In the genomic region with DNA sequence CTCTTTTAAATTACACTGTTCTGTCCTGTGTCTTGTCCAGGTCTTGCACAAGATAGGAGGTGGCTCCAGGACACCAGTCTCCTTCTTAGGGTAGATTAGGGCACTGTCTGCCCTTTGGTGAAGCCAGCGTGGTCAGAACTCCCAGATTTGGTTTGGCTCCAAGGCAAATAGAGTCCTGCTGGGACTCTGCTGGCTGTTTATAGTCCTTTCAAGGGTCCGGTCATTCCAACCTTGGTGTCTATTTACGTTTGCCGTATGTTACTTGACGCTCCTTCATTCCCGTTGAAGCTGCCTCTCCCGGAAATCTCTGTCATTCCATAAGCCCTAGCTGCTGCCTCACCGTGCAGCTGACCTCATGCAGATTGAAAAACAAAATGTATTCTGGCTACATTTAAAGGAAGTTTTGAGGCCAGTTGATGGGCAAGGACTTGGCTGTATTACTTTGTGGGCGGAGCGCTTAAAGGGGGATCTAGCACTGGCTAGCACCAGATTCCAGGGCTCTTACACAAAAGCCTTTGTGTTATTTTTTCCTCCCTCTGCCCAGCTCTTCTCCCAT, we compare ENCODE assay signal across 8 cellular contexts.
DNase-seq lines count a peak whose midpoint lies in the region; ATAC-seq and TF ChIP-seq lines count a peak whose summit lies in the region.

No MANE protein-coding gene starts in this region.

- peak; percentile 47 for DNase-seq in LoVo (ENCODE audit: low spot score)
- peak; percentile 94 to 98 for DNase-seq in dermis microvascular lymphatic vessel endothelial cell (ENCODE audit: low read depth in 2 of 2)
- DNase-seq in lung microvascular endothelial cell (ENCODE audit: low read depth in 2 of 2): peak; percentile 87 to 96
- peak in 1 of 2 donors; percentile 15 for DNase-seq in tibial nerve (ENCODE audit: low spot score in 2 of 2)
- no peak for DNase-seq in DMS114 treated with DMSO at 0.1 percent for 48 hours (lab: John Stamatoyannopoulos, UW; ENCODE audit: unreplicated experiment)

- no peaks in the 10 kb centered on the region for H3K27me3 ChIP-seq in tibial nerve

- WGBS in tibial nerve, 2 donors: 12 to 25% methylated on average over 10 of the region's 10 CpGs

- H3K4me1 ChIP-seq in tibial nerve: peaks cover 0 to 40% (median 2%) of the 10 kb centered on the region in 4 donors

- peak overlapping the region; percentile 37 to 84 (median 66) for H3K27ac ChIP-seq in tibial nerve

- no peaks in the 10 kb centered on the region for H3K36me3 ChIP-seq in tibial nerve

- no peaks in the 10 kb centered on the region for H3K9me3 ChIP-seq in tibial nerve

- H3K4me3 ChIP-seq in tibial nerve: peak overlapping the region in 1 of 4 donors; percentile 25

- no peak for TF ChIP-seq CTCF in tibial nerve (IDR thresholded peaks at IDR 0.05)

- no peak for TF ChIP-seq POLR2A in tibial nerve (IDR thresholded peaks at IDR 0.05)

- peak; percentile 16 to 67 for TF ChIP-seq EP300 in tibial nerve (IDR thresholded peaks at IDR 0.05)

- ATAC-seq in HG03135 (IDR thresholded peaks at IDR 0.05; ENCODE audit: unreplicated experiment) (no peak), HG03565 (IDR thresholded peaks at IDR 0.05; ENCODE audit: unreplicated experiment) (no peak), HG02885 (IDR thresholded peaks at IDR 0.05; ENCODE audit: poor library complexity, unreplicated experiment) (no peak)
